Comparison of ENCODE assay signal across 13 cellular contexts in genomic region chr7:99106411-99106810, GRCh38. TPM values are rescaled to one million over a fixed set of nuclear protein-coding genes. Genes with fewer than 3 reads are reported as not detected.
DNase-seq lines count a peak whose midpoint lies in the region; ATAC-seq, FAIRE-seq and TF ChIP-seq lines count a peak whose summit lies in the region.
"Had no signal": no experiment of that assay in that cellular context is flagged by ENCODE, and none has a peak within 500 bp of the region (broad histone marks: within the 10 kb centered on the region; RNA-seq: fewer than 3 reads in every experiment).

No MANE protein-coding gene starts in this region.

- no peak for TF ChIP-seq RAD21 in A549 (conservative IDR thresholded peaks at IDR 0.05 in 1 of 2, IDR thresholded peaks at IDR 0.05 in 1 of 2)

- H3K9me3 ChIP-seq in A549: no peaks in the 10 kb centered on the region
- H3K9me3 ChIP-seq in Panc1 (ENCODE audit: control insufficient read depth, insufficient read depth, low read depth, low read length): no peaks in the 10 kb centered on the region
- no peaks in the 10 kb centered on the region for H3K9me3 ChIP-seq in esophagus (ENCODE audit: control insufficient read depth in 2 of 2, insufficient read depth in 1 of 2, low read depth in 1 of 2, low read length in 1 of 2)
- H3K9me3 ChIP-seq: Caco-2, heart right ventricle had no signal

- H3K27ac ChIP-seq in A549 (peak overlapping the region; percentile 74 to 75), Panc1 (ENCODE audit: low read length) (peak overlapping the region; percentile 26), esophagus (ENCODE audit: low read depth in 2 of 2, low read length in 1 of 2) (peak overlapping the region; percentile 14 to 68)
- H3K27ac ChIP-seq: heart right ventricle had no signal

- no peaks in the 10 kb centered on the region for H3K27me3 ChIP-seq in Panc1 (ENCODE audit: control insufficient read depth, insufficient read depth, low read length)
- H3K27me3 ChIP-seq in esophagus (ENCODE audit: control insufficient read depth in 1 of 2, insufficient read depth in 2 of 2, low read length in 2 of 2): no peaks in the 10 kb centered on the region
- H3K27me3 ChIP-seq: heart right ventricle had no signal

- 45% methylated on average over 6 of the region's 6 CpGs for WGBS in A549 (ENCODE audit: missing lambda C conversion rate)
- 58 to 63% methylated on average over 6 of the region's 6 CpGs for WGBS in esophagus, 2 donors

- BruUV-seq in Panc1 (replicated peaks; lab: Mats Ljungman, UMichigan): TSS peak; percentile 2

- ATAC-seq in A549 (peak in 1 of 2 experiments; percentile 13; a peak in 1 of 6 replicates), Panc1 (no peak), omental fat pad (ENCODE audit: low FRiP score) (peak; percentile 25), GM21381 (IDR thresholded peaks at IDR 0.05; ENCODE audit: unreplicated experiment) (no peak)
- ATAC-seq: heart right ventricle had no signal

- no peaks in the 10 kb centered on the region for H3K36me3 ChIP-seq in Panc1 (ENCODE audit: control insufficient read depth, insufficient read depth, low read length)
- no peaks in the 10 kb centered on the region for H3K36me3 ChIP-seq in esophagus (ENCODE audit: control insufficient read depth in 2 of 2, insufficient read depth in 2 of 2, low read length in 1 of 2)
- H3K36me3 ChIP-seq: heart right ventricle had no signal

- peak overlapping the region; percentile 71 for H3K4me2 ChIP-seq in A549

- H3K4me1 ChIP-seq in A549: peaks cover 100% of the 10 kb centered on the region
- peaks cover 89% of the 10 kb centered on the region for H3K4me1 ChIP-seq in Panc1 (ENCODE audit: control insufficient read depth, insufficient read depth, low read length)
- H3K4me1 ChIP-seq in esophagus (ENCODE audit: control insufficient read depth in 2 of 2, insufficient read depth in 2 of 2, low read length in 1 of 2): peaks cover 7 to 9% of the 10 kb centered on the region in 2 donors

- TF ChIP-seq CTCF in A549 (IDR thresholded peaks at IDR 0.05) (no peak), Panc1 (IDR thresholded peaks at IDR 0.05) (no peak), omental fat pad (IDR thresholded peaks at IDR 0.05) (no peak)

- in situ Hi-C loops in Panc1 (cut with HindIII; ENCODE audit: low pct_unique_long_range_greater_than_20kb, low sequenced_read_pairs): no loop called here

- FAIRE-seq in A549 (lab: Jason Lieb, UNC): no peak

- intact Hi-C loops in Panc1 (cut with micrococcal nuclease; ENCODE audit: unreplicated experiment): no loop called here

- 0 out of 3 replicates have a peak overlapping the region, but pooled peaks have one; percentile 22 for H3K4me3 ChIP-seq in A549
- no peak overlapping the region for H3K4me3 ChIP-seq in Panc1 (ENCODE audit: low read depth in 2 of 2, low read length in 2 of 2)
- H3K4me3 ChIP-seq in esophagus (ENCODE audit: low read depth in 1 of 2, low read length in 2 of 2): no peak overlapping the region
- H3K4me3 ChIP-seq: heart right ventricle had no signal

- CTCF ChIA-PET in A549 (lab: Yijun Ruan, JAX) (no interaction called here), Panc1 (lab: Charles Lee) (no interaction called here)

- no peak for TF ChIP-seq POLR2A in A549 (IDR thresholded peaks at IDR 0.05; ENCODE audit: low read length)

- no peak for TF ChIP-seq EP300 in A549 (IDR thresholded peaks at IDR 0.05)

- DNase-seq in A549 (ENCODE audit: low read depth in 1 of 2, low spot score in 1 of 2) (no peak), Panc1 (ENCODE audit: low read depth, low spot score) (no peak), omental fat pad (ENCODE audit: low spot score) (no peak), C1 segment of cervical spinal cord (lab: John Stamatoyannopoulos, UW) (no peak), NCI-H2171 treated with DMSO at 0.1 percent for 48 hours (lab: John Stamatoyannopoulos, UW) (no peak), UCSD-AML1 (lab: John Stamatoyannopoulos, UW; ENCODE audit: unreplicated experiment) (no peak)
- DNase-seq: Caco-2, heart right ventricle, NCI-H1105, NCI-H524, T-helper 1 cell had no signal

- POLR2A ChIA-PET in A549 (lab: Yijun Ruan, JAX): no interaction called here
- POLR2A ChIA-PET in Panc1 (lab: Charles Lee): no interaction called here

TF ChIP-seq in A549, 52 proteins besides CTCF, POLR2A, EP300 and RAD21 (continues in another document):
- no peak for TF ChIP-seq RARB (CRISPR knock-in tag; IDR thresholded peaks at IDR 0.05)
- no peak for TF ChIP-seq PHF8 (IDR thresholded peaks at IDR 0.05; ENCODE audit: borderline replicate concordance, low read depth)
- no peak for TF ChIP-seq FOSL2 (IDR thresholded peaks at IDR 0.05)
- no peak for TF ChIP-seq FOSL2 (CRISPR knock-in tag; IDR thresholded peaks at IDR 0.05)
- no peak for TF ChIP-seq JUNB (IDR thresholded peaks at IDR 0.05)
- no peak for TF ChIP-seq CBX2 (IDR thresholded peaks at IDR 0.05; ENCODE audit: borderline replicate concordance, low read depth)
- TF ChIP-seq ZSCAN20 (CRISPR knock-in tag; IDR thresholded peaks at IDR 0.05): no peak
- TF ChIP-seq FOSB (CRISPR knock-in tag; IDR thresholded peaks at IDR 0.05): no peak
- no peak for TF ChIP-seq ESRRA (IDR thresholded peaks at IDR 0.05; ENCODE audit: borderline replicate concordance, low read length)
- no peak for TF ChIP-seq RNF2 (IDR thresholded peaks at IDR 0.05; ENCODE audit: borderline replicate concordance, low read depth)
- TF ChIP-seq MYC (IDR thresholded peaks at IDR 0.05; ENCODE audit: borderline replicate concordance, low read length): no peak
- no peak for TF ChIP-seq PBX3 (IDR thresholded peaks at IDR 0.05)
- no peak for TF ChIP-seq NFE2L2 (conservative IDR thresholded peaks at IDR 0.05; ENCODE audit: low read length)
- TF ChIP-seq REST (IDR thresholded peaks at IDR 0.05): no peak
- TF ChIP-seq USF2 (IDR thresholded peaks at IDR 0.05): no peak
- TF ChIP-seq HOXB13 (CRISPR knock-in tag; IDR thresholded peaks at IDR 0.05; ENCODE audit: low read depth): no peak
- no peak for TF ChIP-seq BCL3 (IDR thresholded peaks at IDR 0.05)
- TF ChIP-seq ZFP36 (IDR thresholded peaks at IDR 0.05; ENCODE audit: borderline replicate concordance, partially characterized antibody): no peak

RNA-seq across cellular contexts. Expression of gene SMURF1, which starts 37.5 kb away (rescaled TPM):
- polyA plus RNA-seq in A549 (2011; rRNA removed) (21.5 and 22.1 TPM in 2 replicates), A549 (2017; fragmentation: RNase III; extraction: RNeasy Plus Mini Kit Qiagen cat#74134 plus additional on column Dnase treatment) (13.3 to 15.4 TPM (median 13.8 TPM) in 3 replicates), esophagus (10 to 100 TPM; 11.7 to 12.9 TPM)
- 8.6 and 10.8 TPM in 2 replicates for polyA plus RNA-seq in A549 (2012; cell fraction: cytosol; rRNA removed)
- polyA plus RNA-seq in A549 (2012; cell fraction: nucleus; rRNA removed): 23.9 and 34.3 TPM in 2 replicates
- polyA minus RNA-seq in A549 (2011; rRNA and poly(A)+ RNA removed): 20.1 and 20.5 TPM in 2 replicates
- total RNA-seq in Panc1 (2021; ENCODE audit: unreplicated experiment) (47.0 TPM), omental fat pad (10 to 100 TPM; 23.6 to 35.3 (median 27.8) TPM)
- polyA plus RNA-seq in Panc1 (2012; ENCODE audit: insufficient read length): 23.3 TPM
